Comparison of ENCODE assay signal across 7 cellular contexts in the genomic region with DNA sequence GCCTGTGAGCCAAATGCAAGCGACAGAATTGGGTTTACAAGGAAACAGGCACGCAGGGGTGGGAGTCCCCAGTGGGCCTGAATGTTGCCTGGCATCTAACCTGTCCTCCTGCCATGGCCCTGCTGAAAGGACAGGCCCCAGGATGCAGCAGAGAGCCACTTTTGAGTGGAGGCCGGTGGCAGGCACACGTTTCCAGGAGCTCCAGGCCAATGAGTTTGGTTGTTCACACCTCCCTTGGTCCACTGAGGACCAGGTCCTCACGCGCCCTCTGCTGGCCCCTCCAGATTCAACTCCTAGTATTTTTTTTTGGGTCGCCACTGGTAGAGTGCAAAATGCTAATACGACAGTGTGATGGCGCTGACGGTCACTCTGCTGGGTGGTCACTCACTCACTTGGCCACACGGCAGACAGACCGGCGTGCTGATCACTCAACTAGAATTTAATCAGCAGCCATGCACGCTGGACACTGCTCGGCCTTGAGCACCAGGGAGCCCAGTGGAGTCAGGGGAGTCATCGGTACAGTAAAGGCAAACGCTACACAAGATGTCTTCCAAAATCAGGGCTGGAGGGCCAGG.
DNase-seq lines count a peak whose midpoint lies in the region; ATAC-seq, FAIRE-seq and TF ChIP-seq lines count a peak whose summit lies in the region.

No MANE protein-coding gene starts in this region.

- WGBS in small intestine, 3 donors = 64 to 77% (median 71%) methylated on average over 17 of the region's 17 CpGs

- ATAC-seq in left cardiac atrium (peak; percentile 48 to 62), GM18858 (IDR thresholded peaks at IDR 0.05; ENCODE audit: unreplicated experiment) (no peak)

- H3K36me3 ChIP-seq in small intestine (ENCODE audit: control insufficient read depth in 2 of 2, insufficient read depth in 2 of 2, low read length in 2 of 2) = no peaks in the 10 kb centered on the region

- TF ChIP-seq CTCF in GM12864 (IDR thresholded peaks at IDR 0.05; ENCODE audit: low read depth, low read length, missing control alignments) = peak; percentile 76

- in situ Hi-C loops in SK-MEL-5 (cut with HindIII; ENCODE audit: low pct_unique_long_range_greater_than_20kb, low sequenced_read_pairs) = no loop called here

- H3K27ac ChIP-seq in small intestine (ENCODE audit: low read depth in 1 of 2, low read length in 1 of 2) = no peak overlapping the region

- H3K9me3 ChIP-seq in small intestine (ENCODE audit: control insufficient read depth, low read depth) = no peaks in the 10 kb centered on the region

- no peaks in the 10 kb centered on the region for H3K27me3 ChIP-seq in small intestine (ENCODE audit: control insufficient read depth in 2 of 2, insufficient read depth in 2 of 2, low read length in 2 of 2)

- no peak for FAIRE-seq in small intestine (lab: Jason Lieb, UNC)

- peaks cover 0 to under 1% of the 10 kb centered on the region in 2 donors for H3K4me1 ChIP-seq in small intestine (ENCODE audit: control insufficient read depth in 2 of 2, insufficient read depth in 1 of 2, low read depth in 1 of 2, low read length in 1 of 2)

- intact Hi-C loops in left cardiac atrium (cut with DNase I) = loop anchor here in 1 of 2 donors (10.0 kb wide), 1 partner anchor 639 kb away; no protein-coding TSS in a partner anchor

- DNase-seq in GM12864 (ENCODE audit: low read depth) = no peak
- DNase-seq in HuH-7 (ENCODE audit: low spot score) = peak; percentile 87
- DNase-seq in SK-MEL-5 (ENCODE audit: low read depth, low spot score) = peak; percentile 86
- peak; percentile 74 for DNase-seq in activated naive CD4-positive, alpha-beta T cell treated with Interleukin-2 at 50 U/mL for 16 hours
- peak; percentile 75 for DNase-seq in left cardiac atrium
- peak; percentile 48 for DNase-seq in small intestine

- H3K4me3 ChIP-seq in GM12864 (ENCODE audit: low read depth, low read length) = no peak overlapping the region
- H3K4me3 ChIP-seq in small intestine (ENCODE audit: low read depth in 1 of 2, low read length in 2 of 2) = no peak overlapping the region
